Comparison of ENCODE assay signal across 25 cellular contexts in the genomic region with DNA sequence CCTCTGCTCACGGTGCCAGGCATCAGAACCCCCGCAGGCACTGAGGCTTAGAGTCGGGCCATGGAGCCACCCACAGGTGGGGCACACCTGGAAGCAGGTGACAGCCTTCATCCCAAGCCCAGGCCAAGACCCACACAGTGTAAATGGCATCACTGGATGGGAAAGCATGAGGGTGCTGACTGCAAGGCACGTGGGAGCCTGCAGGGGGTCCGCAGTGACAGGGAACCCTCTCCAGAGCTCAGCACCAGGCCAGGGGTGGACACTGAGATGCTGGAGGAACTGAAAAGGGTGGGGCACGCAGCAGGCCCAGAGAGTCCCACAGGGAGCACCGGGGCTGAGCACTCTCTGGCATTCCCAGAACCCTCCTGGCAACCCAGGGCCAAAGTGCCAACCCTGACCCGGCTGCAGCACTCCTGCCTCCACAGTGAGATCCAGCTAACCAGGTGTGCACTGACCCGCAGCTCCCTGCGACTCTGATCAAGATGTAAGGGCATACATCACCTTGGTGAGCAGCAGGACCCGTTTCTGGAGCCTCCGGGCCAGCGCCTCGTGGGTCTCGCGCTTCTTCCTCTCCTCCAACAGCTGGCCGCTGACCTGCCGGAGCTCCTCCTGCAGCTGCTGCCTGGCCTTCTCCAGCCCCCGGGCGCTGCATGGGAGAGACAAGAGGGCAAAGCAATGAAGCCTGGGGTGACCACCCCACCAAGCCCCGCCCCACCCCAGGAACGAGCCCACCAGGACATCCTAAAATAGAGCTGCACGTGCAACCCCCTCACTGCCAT.
A peak's percentile ranks its signal among the peaks of the same experiment; 100 is the strongest.
DNase-seq lines count a peak whose midpoint lies in the region; ATAC-seq, FAIRE-seq and TF ChIP-seq lines count a peak whose summit lies in the region.
"Had no signal": no experiment of that assay in that cellular context is flagged by ENCODE, and none has a peak within 500 bp of the region (broad histone marks: within the 10 kb centered on the region; RNA-seq: fewer than 3 reads in every experiment).

No MANE protein-coding gene starts in this region.

- H3K27ac ChIP-seq in HepG2 (ENCODE audit: extremely low read length, insufficient read depth, low read length) (no peak overlapping the region), right lobe of liver (no peak overlapping the region), WERI-Rb-1 (no peak overlapping the region), neural cell (ENCODE audit: low read length) (peak overlapping the region; percentile 37)
- H3K27ac ChIP-seq: HL-60, PC-9, skin epidermis, transverse colon, VCaP had no signal

- H3K27me3 ChIP-seq in HepG2 (ENCODE audit: control insufficient read depth in 1 of 2, insufficient read depth in 2 of 2, low read length in 2 of 2) (no peaks in the 10 kb centered on the region), right lobe of liver (no peaks in the 10 kb centered on the region), WERI-Rb-1 (ENCODE audit: insufficient read depth, low read depth, severe bottlenecking) (no peaks in the 10 kb centered on the region), neural cell (ENCODE audit: insufficient read depth, low read depth, low read length) (no peaks in the 10 kb centered on the region)
- H3K27me3 ChIP-seq: transverse colon had no signal

- TF ChIP-seq RAD21 in HepG2 (CRISPR knock-in tag; IDR thresholded peaks at IDR 0.05), result no peak
- no peak for TF ChIP-seq RAD21 in neural cell (conservative IDR thresholded peaks at IDR 0.05)

- H3K4me1 ChIP-seq in HepG2 (ENCODE audit: insufficient read depth, low read length) (no peaks in the 10 kb centered on the region), right lobe of liver (no peaks in the 10 kb centered on the region)

- peaks cover 20% of the 10 kb centered on the region for H3K36me3 Mint-ChIP-seq in activated T-cell treated with anti-CD3 and anti-CD28 coated beads, Interleukin-2, amount 50 U/mL, for 24 hours (ENCODE audit: low read depth)
- H3K36me3 Mint-ChIP-seq: natural killer cell treated with Interleukin-12 subunit alpha and Interleukin-12 subunit beta and Interleukin-15 and Interleukin-18, amount 100 ng/mL, for 72 hours had no signal

- intact Hi-C loops in HepG2 (cut with micrococcal nuclease; ENCODE audit: unreplicated experiment) (no loop called here), right lobe of liver (cut with DNase I) (no loop called here)

- H3K36me3 ChIP-seq in HepG2 (replicated peaks in 1 of 2; ENCODE audit: control insufficient read depth in 1 of 2, insufficient read depth in 2 of 2, low read length in 2 of 2), result peaks cover 16 to 48% of the 10 kb centered on the region in 2 experiments; a peak in 4 of 5 replicates
- H3K36me3 ChIP-seq in right lobe of liver, result no peaks in the 10 kb centered on the region
- peaks cover 21% of the 10 kb centered on the region for H3K36me3 ChIP-seq in WERI-Rb-1
- H3K36me3 ChIP-seq in neural cell (ENCODE audit: insufficient read depth, low read length), result no peaks in the 10 kb centered on the region
- H3K36me3 ChIP-seq: transverse colon had no signal

- 0 out of 2 replicates have a peak, but pooled peaks have one; percentile 9 for TF ChIP-seq CTCF in HepG2 (CRISPR knock-in tag; IDR thresholded peaks at IDR 0.05)
- TF ChIP-seq CTCF in right lobe of liver (IDR thresholded peaks at IDR 0.05), result no peak
- TF ChIP-seq CTCF in WERI-Rb-1 (IDR thresholded peaks at IDR 0.05; ENCODE audit: low read depth, low read length), result peak; percentile 20
- TF ChIP-seq CTCF in neural cell (IDR thresholded peaks at IDR 0.05; ENCODE audit: poor library complexity, severe bottlenecking), result no peak

- FAIRE-seq in HepG2 (lab: Jason Lieb, UNC), result no peak

- no peaks in the 10 kb centered on the region for H3K27me3 Mint-ChIP-seq in activated T-cell treated with anti-CD3 and anti-CD28 coated beads, Interleukin-2, amount 50 U/mL, for 24 hours
- H3K27me3 Mint-ChIP-seq: B cell; progenitor cell of endocrine pancreas; stimulated activated naive CD8-positive, alpha-beta T cell treated with anti-CD3 and anti-CD28 coated beads, Interleukin-15, amount 100 ng/mL, for 72 hours had no signal

- no TSS peak for BruUV-seq in HepG2 (replicated peaks; lab: Mats Ljungman, UMichigan)

- no peak overlapping the region for H3K4me3 Mint-ChIP-seq in activated T-cell treated with anti-CD3 and anti-CD28 coated beads, Interleukin-2, amount 50 U/mL, for 24 hours
- H3K4me3 Mint-ChIP-seq: B cell; natural killer cell treated with Interleukin-12 subunit alpha and Interleukin-12 subunit beta and Interleukin-15 and Interleukin-18, amount 100 ng/mL, for 72 hours; stimulated activated naive CD8-positive, alpha-beta T cell treated with anti-CD3 and anti-CD28 coated beads, Interleukin-15, amount 100 ng/mL, for 72 hours had no signal

- H3K4me2 ChIP-seq in HepG2 (ENCODE audit: low read depth, low read length) (no peak overlapping the region), neural cell (ENCODE audit: low read length) (no peak overlapping the region)
- H3K4me2 ChIP-seq: PC-9 had no signal

- WGBS in HepG2 (ENCODE audit: low lambda C conversion rate), result 98% methylated on average over 9 of the region's 23 CpGs
- no CpG with 5 or more reads among the region's 23 CpGs for WGBS in right lobe of liver (ENCODE audit: insufficient coverage, low coverage, low lambda C conversion rate, missing lambda C conversion rate)

- no peak for DNase-seq in HepG2 (ENCODE audit: low spot score)
- DNase-seq in right lobe of liver, result no peak
- no peak for DNase-seq in WERI-Rb-1
- no peak for DNase-seq in activated T-cell treated with anti-CD3 and anti-CD28 coated beads, Interleukin-2, amount 50 U/mL, for 24 hours
- DNase-seq in NCI-H1930 (lab: John Stamatoyannopoulos, UW), result no peak
- DNase-seq: activated naive CD4-positive, alpha-beta T cell; amniotic stem cell; erythroblast; foreskin melanocyte; NCI-H748 treated with DMSO at 0.1 percent for 48 hours; PC-9; SIG-M5; stimulated activated CD4-positive, alpha-beta T cell treated with anti-CD3 and anti-CD28 coated beads, Interleukin-2, amount 100 ng/mL, for 48 hours; stimulated activated naive CD8-positive, alpha-beta T cell treated with anti-CD3 and anti-CD28 coated beads, Interleukin-15, amount 100 ng/mL, for 72 hours; T-helper 2 cell; transverse colon had no signal

- H2AFZ ChIP-seq in HepG2 (ENCODE audit: low read length) (no peak overlapping the region), neural cell (ENCODE audit: low read depth, low read length) (no peak overlapping the region)
- H2AFZ ChIP-seq: PC-9 had no signal

- H4K20me1 ChIP-seq in HepG2 (ENCODE audit: insufficient read depth, low read length) (no peaks in the 10 kb centered on the region), neural cell (ENCODE audit: insufficient read depth) (no peaks in the 10 kb centered on the region)

- H3K9me3 ChIP-seq in HepG2 (ENCODE audit: low read length) (no peaks in the 10 kb centered on the region), right lobe of liver (no peaks in the 10 kb centered on the region), WERI-Rb-1 (ENCODE audit: severe bottlenecking) (no peaks in the 10 kb centered on the region), neural cell (ENCODE audit: low read length) (no peaks in the 10 kb centered on the region)
- H3K9me3 ChIP-seq: transverse colon had no signal

- no peak overlapping the region for H3K9ac ChIP-seq in HepG2 (ENCODE audit: insufficient read depth, low read depth, low read length)
- peak overlapping the region; percentile 26 for H3K9ac ChIP-seq in neural cell (ENCODE audit: low read length)

- H3K27ac Mint-ChIP-seq in activated T-cell treated with anti-CD3 and anti-CD28 coated beads, Interleukin-2, amount 50 U/mL, for 24 hours, result no peak overlapping the region
- H3K27ac Mint-ChIP-seq: B cell; natural killer cell treated with Interleukin-12 subunit alpha and Interleukin-12 subunit beta and Interleukin-15 and Interleukin-18, amount 100 ng/mL, for 72 hours had no signal

- peaks cover 28% of the 10 kb centered on the region for H3K4me1 Mint-ChIP-seq in activated T-cell treated with anti-CD3 and anti-CD28 coated beads, Interleukin-2, amount 50 U/mL, for 24 hours (ENCODE audit: low read depth)

- H3K4me3 ChIP-seq in HepG2 (replicated peaks in 1 of 3; ENCODE audit: insufficient read depth in 1 of 3, low read depth in 2 of 3, low read length in 3 of 3) (no peak overlapping the region), right lobe of liver (no peak overlapping the region), WERI-Rb-1 (ENCODE audit: low read depth, low read length) (no peak overlapping the region), neural cell (ENCODE audit: low read length) (no peak overlapping the region)
- H3K4me3 ChIP-seq: PC-9, skin epidermis, transverse colon had no signal

- ATAC-seq in HepG2, result peak; percentile 49; the same call in 2 of the 3 replicates
- ATAC-seq in right lobe of liver, result no peak
- no peak for ATAC-seq in HG03097 (IDR thresholded peaks at IDR 0.05; ENCODE audit: low FRiP score, unreplicated experiment)
- no peak for ATAC-seq in HG03565 (IDR thresholded peaks at IDR 0.05; ENCODE audit: unreplicated experiment)
- ATAC-seq: natural killer cell treated with Interleukin-12 subunit alpha and Interleukin-12 subunit beta and Interleukin-15 and Interleukin-18, amount 100 ng/mL, for 72 hours; stimulated activated naive CD8-positive, alpha-beta T cell treated with anti-CD3 and anti-CD28 coated beads, Interleukin-15, amount 100 ng/mL, for 72 hours had no signal

- in situ Hi-C loops in HepG2 (cut with HindIII; ENCODE audit: extremely low pct_ligation_motif_present, low pct_unique_long_range_greater_than_20kb), result no loop called here

- CTCF ChIA-PET in HepG2 (lab: Yijun Ruan, JAX; ENCODE audit: low intra/inter-chr PET ratio, low total read pairs), result no interaction called here

- no peaks in the 10 kb centered on the region for H3F3A ChIP-seq in neural cell (ENCODE audit: insufficient read depth, low read length, poor library complexity, severe bottlenecking)

- H3K9me3 Mint-ChIP-seq in activated T-cell treated with anti-CD3 and anti-CD28 coated beads, Interleukin-2, amount 50 U/mL, for 24 hours, result no peaks in the 10 kb centered on the region
- H3K9me3 Mint-ChIP-seq: natural killer cell treated with Interleukin-12 subunit alpha and Interleukin-12 subunit beta and Interleukin-15 and Interleukin-18, amount 100 ng/mL, for 72 hours; stimulated activated naive CD8-positive, alpha-beta T cell treated with anti-CD3 and anti-CD28 coated beads, Interleukin-15, amount 100 ng/mL, for 72 hours had no signal

- no peak for TF ChIP-seq POLR2A in HepG2 (IDR thresholded peaks at IDR 0.05; ENCODE audit: insufficient read depth in 1 of 2, low read depth in 2 of 2, low read length in 2 of 2)
- TF ChIP-seq POLR2A in right lobe of liver (IDR thresholded peaks at IDR 0.05), result no peak

- no peaks in the 10 kb centered on the region for H3K9me2 ChIP-seq in neural cell (ENCODE audit: insufficient read depth, low read length)

- POLR2A ChIA-PET in HepG2 (lab: Yijun Ruan, JAX), result no interaction called here

- H3K79me2 ChIP-seq in HepG2 (ENCODE audit: insufficient read depth, low read length) (no peaks in the 10 kb centered on the region), neural cell (replicated peaks; ENCODE audit: insufficient read depth, low read length) (no peaks in the 10 kb centered on the region)

- TF ChIP-seq EP300 in HepG2 (IDR thresholded peaks at IDR 0.05; ENCODE audit: low read depth in 2 of 2, low read length in 2 of 2) (no peak), HepG2 (CRISPR knock-in tag; IDR thresholded peaks at IDR 0.05; ENCODE audit: borderline replicate concordance) (no peak), neural cell (conservative IDR thresholded peaks at IDR 0.05; ENCODE audit: poor library complexity, severe bottlenecking) (no peak)

Comparison
In these comparisons a context has a peak if more than half of its experiments do, and no peak if none do; other contexts are left out.
1. CTCF ChIP-seq: peak in HepG2 (single experiment) and WERI-Rb-1 (single experiment); none in right lobe of liver (0 of 4) and neural cell (single experiment).